ENCODE assay signal across 8 cellular contexts in the genomic region with DNA sequence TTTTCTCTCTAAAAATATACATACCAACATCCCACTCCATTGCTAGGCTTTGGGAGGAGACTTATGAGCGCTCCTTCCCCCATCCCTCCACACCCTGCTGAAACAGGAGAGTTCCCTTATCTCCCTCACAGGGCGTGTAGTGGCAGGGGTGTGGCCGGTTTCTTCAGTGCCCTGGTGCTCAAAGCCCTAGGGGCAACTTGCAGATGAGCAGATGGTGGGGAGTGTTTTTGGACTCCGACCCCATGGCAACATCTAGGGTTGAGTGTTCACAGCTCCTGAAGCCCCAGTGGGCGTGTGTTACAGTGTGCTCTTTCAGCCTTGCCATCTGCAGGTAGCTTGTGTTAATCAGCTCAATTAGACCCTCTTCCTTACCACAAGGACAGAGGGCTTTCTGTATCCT.
DNase-seq lines count a peak whose midpoint lies in the region; ATAC-seq and TF ChIP-seq lines count a peak whose summit lies in the region.

No MANE protein-coding gene starts in this region.

- peaks cover 0 to 18% of the 10 kb centered on the region in 2 donors for H3K4me1 ChIP-seq in left lung
- H3K4me1 ChIP-seq in GM23248 (ENCODE audit: insufficient read depth), result no peaks in the 10 kb centered on the region
- H3K4me1 ChIP-seq in mammary epithelial cell (ENCODE audit: insufficient read depth, low read length), result no peaks in the 10 kb centered on the region

- no TSS peak for BruUV-seq in mammary epithelial cell (replicated peaks; lab: Mats Ljungman, UMichigan)

- no peaks in the 10 kb centered on the region for H3K4me1 Mint-ChIP-seq in activated CD4-positive, alpha-beta memory T cell treated with anti-CD3 and anti-CD28 coated beads for 36 hours (ENCODE audit: low read depth)

- in situ Hi-C loops in GM23248 (cut with MboI), result no loop called here
- in situ Hi-C loops in mammary epithelial cell (cut with MboI; ENCODE audit: low sequenced_read_pairs in 2 of 2), result no loop called here

- DNase-seq in NCI-H524 treated with DMSO at 0.1 percent for 48 hours (lab: John Stamatoyannopoulos, UW), result peak; percentile 86
- peak in 1 of 2 donors; percentile 41 for DNase-seq in left lung
- no peak for DNase-seq in GM23248
- DNase-seq in middle frontal gyrus (ENCODE audit: extremely low spot score, low spot score), result no peak
- no peak for DNase-seq in activated CD4-positive, alpha-beta memory T cell treated with anti-CD3 and anti-CD28 coated beads for 36 hours
- no peak for DNase-seq in mammary epithelial cell

- H3K4me2 ChIP-seq in GM23248 (ENCODE audit: unreplicated experiment) (no peak overlapping the region), mammary epithelial cell (ENCODE audit: insufficient read depth, low read depth, low read length) (no peak overlapping the region)

- ATAC-seq in GM18858 (IDR thresholded peaks at IDR 0.05; ENCODE audit: unreplicated experiment), result peak; percentile 22
- peak; percentile 30 for ATAC-seq in HG02840 (IDR thresholded peaks at IDR 0.05; ENCODE audit: low FRiP score, unreplicated experiment)
- ATAC-seq in left lung, result peak; percentile 26

- no peaks in the 10 kb centered on the region for H3K79me2 ChIP-seq in GM23248 (ENCODE audit: insufficient read depth)
- no peaks in the 10 kb centered on the region for H3K79me2 ChIP-seq in mammary epithelial cell (ENCODE audit: insufficient read depth, low read length)

- TF ChIP-seq CTCF in left lung (IDR thresholded peaks at IDR 0.05), result no peak
- no peak for TF ChIP-seq CTCF in mammary epithelial cell (conservative IDR thresholded peaks at IDR 0.05 in 1 of 2, IDR thresholded peaks at IDR 0.05 in 1 of 2; ENCODE audit: extremely low read depth in 1 of 2, insufficient read depth in 1 of 2, low read depth in 1 of 2, low read length in 2 of 2)

- no peaks in the 10 kb centered on the region for H3F3A ChIP-seq in GM23248 (ENCODE audit: insufficient read depth)

- no peaks in the 10 kb centered on the region for H3K27me3 Mint-ChIP-seq in activated CD4-positive, alpha-beta memory T cell treated with anti-CD3 and anti-CD28 coated beads for 36 hours

- H2AFZ ChIP-seq in GM23248 (no peak overlapping the region), mammary epithelial cell (ENCODE audit: low read depth, low read length) (no peak overlapping the region)

- dilution Hi-C loops in mammary epithelial cell (cut with HindIII; ENCODE audit: low sequenced_read_pairs), result no loop called here

- 48 to 52% methylated on average over 5 of the region's 5 CpGs for WGBS in GM23248 (ENCODE audit: low coverage in 1 of 2, low lambda C conversion rate in 2 of 2, missing lambda C conversion rate in 2 of 2), 2 experiments
- 75% methylated on average over 5 of the region's 5 CpGs for WGBS in mammary epithelial cell (ENCODE audit: low coverage, missing lambda C conversion rate)

- H3K4me3 ChIP-seq in left lung, result no peak overlapping the region
- H3K4me3 ChIP-seq in GM23248, result no peak overlapping the region
- H3K4me3 ChIP-seq in mammary epithelial cell (replicated peaks in 1 of 3; ENCODE audit: insufficient read depth in 1 of 3, low read depth in 2 of 3, low read length in 3 of 3), result no peak overlapping the region

- H3K36me3 Mint-ChIP-seq in activated CD4-positive, alpha-beta memory T cell treated with anti-CD3 and anti-CD28 coated beads for 36 hours, result no peaks in the 10 kb centered on the region

- no peak overlapping the region for H3K9ac ChIP-seq in GM23248
- no peak overlapping the region for H3K9ac ChIP-seq in mammary epithelial cell (ENCODE audit: insufficient read depth, low read length)

- H4K20me1 ChIP-seq in GM23248 (ENCODE audit: insufficient read depth) (no peaks in the 10 kb centered on the region), mammary epithelial cell (ENCODE audit: insufficient read depth, low read length) (no peaks in the 10 kb centered on the region)

- H3K27ac Mint-ChIP-seq in activated CD4-positive, alpha-beta memory T cell treated with anti-CD3 and anti-CD28 coated beads for 36 hours, result no peak overlapping the region

- no peaks in the 10 kb centered on the region for H3K9me2 ChIP-seq in GM23248 (ENCODE audit: insufficient read depth)

- intact Hi-C loops in left lung (cut with DNase I), result no loop called here
- intact Hi-C loops in activated CD4-positive, alpha-beta memory T cell treated with anti-CD3 and anti-CD28 coated beads for 36 hours (cut with micrococcal nuclease), result no loop called here
- intact Hi-C loops in mammary epithelial cell (cut with micrococcal nuclease), result no loop called here

- POLR2A ChIA-PET in activated CD4-positive, alpha-beta memory T cell treated with anti-CD3 and anti-CD28 coated beads for 36 hours (lab: Charles Lee), result no interaction called here

- H3K36me3 ChIP-seq in left lung (no peaks in the 10 kb centered on the region), GM23248 (ENCODE audit: low read depth) (no peaks in the 10 kb centered on the region), mammary epithelial cell (ENCODE audit: insufficient read depth, low read length) (no peaks in the 10 kb centered on the region)

- H3K27ac ChIP-seq in left lung (peak overlapping the region in 1 of 2 donors; percentile 93), GM23248 (no peak overlapping the region), mammary epithelial cell (ENCODE audit: insufficient read depth, low read depth, low read length) (no peak overlapping the region)

- H3K4me3 Mint-ChIP-seq in activated CD4-positive, alpha-beta memory T cell treated with anti-CD3 and anti-CD28 coated beads for 36 hours, result no peak overlapping the region

- H3K27me3 ChIP-seq in left lung (no peaks in the 10 kb centered on the region), GM23248 (replicated peaks; ENCODE audit: insufficient read depth) (no peaks in the 10 kb centered on the region), mammary epithelial cell (ENCODE audit: insufficient read depth, low read length) (no peaks in the 10 kb centered on the region)

- CTCF ChIA-PET in activated CD4-positive, alpha-beta memory T cell treated with anti-CD3 and anti-CD28 coated beads for 36 hours (lab: Charles Lee), result no interaction called here
- CTCF ChIA-PET in mammary epithelial cell (lab: Charles Lee; ENCODE audit: low non-redundant PET), result no interaction called here

- peaks cover 0 to under 1% of the 10 kb centered on the region in 2 donors for H3K9me3 ChIP-seq in left lung
- no peaks in the 10 kb centered on the region for H3K9me3 ChIP-seq in GM23248 (ENCODE audit: low read depth)
- no peaks in the 10 kb centered on the region for H3K9me3 ChIP-seq in mammary epithelial cell (replicated peaks; ENCODE audit: insufficient read depth, low read length)

- H3K9me3 Mint-ChIP-seq in activated CD4-positive, alpha-beta memory T cell treated with anti-CD3 and anti-CD28 coated beads for 36 hours, result peaks cover 4% of the 10 kb centered on the region
